1 cellular context compared by ENCODE assay signal in the genomic region with DNA sequence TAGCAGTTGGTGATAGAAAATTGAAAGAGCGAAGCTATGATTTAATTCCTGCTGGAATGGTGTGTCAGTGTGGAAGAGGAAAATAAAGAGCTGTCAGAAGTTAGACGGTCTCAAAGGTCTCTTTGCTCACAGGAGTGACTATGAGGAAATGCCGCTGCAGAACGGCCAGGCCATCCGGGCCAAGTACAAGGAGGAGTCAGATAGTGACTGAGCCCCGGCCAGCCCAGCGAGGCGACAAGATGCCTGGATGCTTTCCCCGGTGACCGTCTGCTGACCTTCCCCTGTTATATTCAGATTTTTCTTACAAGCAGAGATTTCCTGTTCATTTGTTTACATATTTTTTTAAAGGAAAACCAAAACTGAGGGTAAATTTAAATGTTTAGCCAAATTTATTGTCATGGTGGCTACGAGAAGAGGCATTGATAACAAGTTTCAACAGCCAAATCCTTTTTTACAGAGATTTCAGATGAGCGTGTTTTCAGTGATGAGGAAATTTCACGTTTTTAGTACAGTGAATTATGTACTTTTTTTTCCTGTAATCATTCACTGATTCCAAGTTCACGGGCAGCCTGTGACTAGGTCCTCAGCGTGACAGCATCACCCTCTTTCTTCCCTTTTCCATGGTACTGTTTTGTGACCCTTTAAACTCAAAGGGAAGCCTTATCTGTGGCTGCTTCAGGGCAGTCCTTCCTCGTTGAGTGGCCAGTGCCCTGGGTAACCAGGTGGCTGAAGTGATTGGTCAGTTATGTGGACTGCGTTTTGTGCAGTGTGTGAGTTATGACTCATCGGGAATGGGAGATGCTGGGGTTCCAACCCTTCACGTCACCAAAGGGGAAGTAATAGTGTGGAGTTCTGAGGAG.
TF ChIP-seq lines count a peak whose summit lies in the region.

No MANE protein-coding gene starts in this region.

TF ChIP-seq in K562, 482 proteins besides CTCF, POLR2A, EP300 and RAD21 (continued from another document):
- TF ChIP-seq, protein P1, sequence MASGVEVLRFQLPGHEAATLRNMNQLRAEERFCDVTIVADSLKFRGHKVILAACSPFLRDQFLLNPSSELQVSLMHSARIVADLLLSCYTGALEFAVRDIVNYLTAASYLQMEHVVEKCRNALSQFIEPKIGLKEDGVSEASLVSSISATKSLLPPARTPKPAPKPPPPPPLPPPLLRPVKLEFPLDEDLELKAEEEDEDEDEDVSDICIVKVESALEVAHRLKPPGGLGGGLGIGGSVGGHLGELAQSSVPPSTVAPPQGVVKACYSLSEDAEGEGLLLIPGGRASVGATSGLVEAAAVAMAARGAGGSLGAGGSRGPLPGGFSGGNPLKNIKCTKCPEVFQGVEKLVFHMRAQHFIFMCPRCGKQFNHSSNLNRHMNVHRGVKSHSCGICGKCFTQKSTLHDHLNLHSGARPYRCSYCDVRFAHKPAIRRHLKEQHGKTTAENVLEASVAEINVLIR (CRISPR knock-in tag; IDR thresholded peaks at IDR 0.05) = peak; percentile 41; the same call in 1 of the 2 replicates
- peak; percentile 50; the same call in 1 of the 2 replicates for TF ChIP-seq GABPB1 (CRISPR knock-in tag; IDR thresholded peaks at IDR 0.05)
- TF ChIP-seq, protein P2, sequence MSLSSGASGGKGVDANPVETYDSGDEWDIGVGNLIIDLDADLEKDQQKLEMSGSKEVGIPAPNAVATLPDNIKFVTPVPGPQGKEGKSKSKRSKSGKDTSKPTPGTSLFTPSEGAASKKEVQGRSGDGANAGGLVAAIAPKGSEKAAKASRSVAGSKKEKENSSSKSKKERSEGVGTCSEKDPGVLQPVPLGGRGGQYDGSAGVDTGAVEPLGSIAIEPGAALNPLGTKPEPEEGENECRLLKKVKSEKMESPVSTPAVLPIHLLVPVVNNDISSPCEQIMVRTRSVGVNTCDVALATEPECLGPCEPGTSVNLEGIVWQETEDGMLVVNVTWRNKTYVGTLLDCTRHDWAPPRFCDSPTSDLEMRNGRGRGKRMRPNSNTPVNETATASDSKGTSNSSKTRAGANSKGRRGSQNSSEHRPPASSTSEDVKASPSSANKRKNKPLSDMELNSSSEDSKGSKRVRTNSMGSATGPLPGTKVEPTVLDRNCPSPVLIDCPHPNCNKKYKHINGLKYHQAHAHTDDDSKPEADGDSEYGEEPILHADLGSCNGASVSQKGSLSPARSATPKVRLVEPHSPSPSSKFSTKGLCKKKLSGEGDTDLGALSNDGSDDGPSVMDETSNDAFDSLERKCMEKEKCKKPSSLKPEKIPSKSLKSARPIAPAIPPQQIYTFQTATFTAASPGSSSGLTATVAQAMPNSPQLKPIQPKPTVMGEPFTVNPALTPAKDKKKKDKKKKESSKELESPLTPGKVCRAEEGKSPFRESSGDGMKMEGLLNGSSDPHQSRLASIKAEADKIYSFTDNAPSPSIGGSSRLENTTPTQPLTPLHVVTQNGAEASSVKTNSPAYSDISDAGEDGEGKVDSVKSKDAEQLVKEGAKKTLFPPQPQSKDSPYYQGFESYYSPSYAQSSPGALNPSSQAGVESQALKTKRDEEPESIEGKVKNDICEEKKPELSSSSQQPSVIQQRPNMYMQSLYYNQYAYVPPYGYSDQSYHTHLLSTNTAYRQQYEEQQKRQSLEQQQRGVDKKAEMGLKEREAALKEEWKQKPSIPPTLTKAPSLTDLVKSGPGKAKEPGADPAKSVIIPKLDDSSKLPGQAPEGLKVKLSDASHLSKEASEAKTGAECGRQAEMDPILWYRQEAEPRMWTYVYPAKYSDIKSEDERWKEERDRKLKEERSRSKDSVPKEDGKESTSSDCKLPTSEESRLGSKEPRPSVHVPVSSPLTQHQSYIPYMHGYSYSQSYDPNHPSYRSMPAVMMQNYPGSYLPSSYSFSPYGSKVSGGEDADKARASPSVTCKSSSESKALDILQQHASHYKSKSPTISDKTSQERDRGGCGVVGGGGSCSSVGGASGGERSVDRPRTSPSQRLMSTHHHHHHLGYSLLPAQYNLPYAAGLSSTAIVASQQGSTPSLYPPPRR (CRISPR knock-in tag; IDR thresholded peaks at IDR 0.05; ENCODE audit: borderline replicate concordance) = no peak
- no peak for TF ChIP-seq ZNF561 (CRISPR knock-in tag; conservative IDR thresholded peaks at IDR 0.05)
- TF ChIP-seq ZNF174 (CRISPR knock-in tag; IDR thresholded peaks at IDR 0.05) = no peak
- TF ChIP-seq PHF20 (IDR thresholded peaks at IDR 0.05; ENCODE audit: partially characterized antibody) = no peak
- no peak for TF ChIP-seq ZNF217 (CRISPR knock-in tag; IDR thresholded peaks at IDR 0.05)
- no peak for TF ChIP-seq SP2 (IDR thresholded peaks at IDR 0.05; ENCODE audit: extremely low read depth, low read depth, low read length, poor library complexity, severe bottlenecking)
- TF ChIP-seq, protein P3, sequence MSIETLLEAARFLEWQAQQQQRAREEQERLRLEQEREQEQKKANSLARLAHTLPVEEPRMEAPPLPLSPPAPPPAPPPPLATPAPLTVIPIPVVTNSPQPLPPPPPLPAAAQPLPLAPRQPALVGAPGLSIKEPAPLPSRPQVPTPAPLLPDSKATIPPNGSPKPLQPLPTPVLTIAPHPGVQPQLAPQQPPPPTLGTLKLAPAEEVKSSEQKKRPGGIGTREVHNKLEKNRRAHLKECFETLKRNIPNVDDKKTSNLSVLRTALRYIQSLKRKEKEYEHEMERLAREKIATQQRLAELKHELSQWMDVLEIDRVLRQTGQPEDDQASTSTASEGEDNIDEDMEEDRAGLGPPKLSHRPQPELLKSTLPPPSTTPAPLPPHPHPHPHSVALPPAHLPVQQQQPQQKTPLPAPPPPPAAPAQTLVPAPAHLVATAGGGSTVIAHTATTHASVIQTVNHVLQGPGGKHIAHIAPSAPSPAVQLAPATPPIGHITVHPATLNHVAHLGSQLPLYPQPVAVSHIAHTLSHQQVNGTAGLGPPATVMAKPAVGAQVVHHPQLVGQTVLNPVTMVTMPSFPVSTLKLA (conservative IDR thresholded peaks at IDR 0.05) = peak in 1 of 2 experiments; percentile 67; a peak in 2 of 4 replicates
